9 cellular contexts compared by ENCODE assay signal in genomic region chr11:46649180-46649738, GRCh38. TPM values are rescaled to one million over a fixed set of nuclear protein-coding genes. Genes with fewer than 3 reads are reported as not detected.
A peak's percentile ranks its signal among the peaks of the same experiment; 100 is the strongest.
DNase-seq lines count a peak whose midpoint lies in the region; ATAC-seq and TF ChIP-seq lines count a peak whose summit lies in the region.
"Had no signal": no experiment of that assay in that cellular context is flagged by ENCODE, and none has a peak within 500 bp of the region (broad histone marks: within the 10 kb centered on the region; RNA-seq: fewer than 3 reads in every experiment).

No MANE protein-coding gene starts in this region.

- H3K4me2 ChIP-seq in skeletal muscle satellite cell (ENCODE audit: low read length) = peak overlapping the region; percentile 64

- TF ChIP-seq CTCF in GM13977 (IDR thresholded peaks at IDR 0.05; ENCODE audit: extremely low read depth, insufficient read depth, missing control alignments) (no peak), natural killer cell (IDR thresholded peaks at IDR 0.05) (no peak)

- H3K27me3 ChIP-seq in skeletal muscle satellite cell (ENCODE audit: control insufficient read depth, insufficient read depth, low read length) = no peaks in the 10 kb centered on the region

- H3K9me3 Mint-ChIP-seq in natural killer cell = no peaks in the 10 kb centered on the region
- H3K9me3 Mint-ChIP-seq: T-helper 1 cell treated with Interleukin-12 subunit alpha and Interleukin-12 subunit beta and Interleukin-4 antibody, amounts not matched to agents 30 μg/mL and 1 μg/mL, for 36 hours had no signal

- no peaks in the 10 kb centered on the region for H3K27me3 Mint-ChIP-seq in natural killer cell (ENCODE audit: low read depth in 2 of 2)

- intact Hi-C loops in natural killer cell (cut with micrococcal nuclease) = no loop called here

- in situ Hi-C loops in GM13977 (cut with MboI; ENCODE audit: low pct_unique_long_range_greater_than_20kb, low sequenced_read_pairs, unreplicated experiment) = no loop called here

- peaks cover 23% of the 10 kb centered on the region for H3K36me3 Mint-ChIP-seq in natural killer cell

- peaks cover 30% of the 10 kb centered on the region for H3K4me1 ChIP-seq in skeletal muscle satellite cell (ENCODE audit: control insufficient read depth, insufficient read depth, low read length)

- no peak for ATAC-seq in HG02610 (IDR thresholded peaks at IDR 0.05; ENCODE audit: unreplicated experiment)
- ATAC-seq in natural killer cell = no peak

- H3K9ac ChIP-seq in skeletal muscle satellite cell (ENCODE audit: low read depth, low read length) = peak overlapping the region; percentile 75

- DNase-seq in HS-27A (ENCODE audit: low read depth) (peak; percentile 95), astrocyte of the hippocampus (ENCODE audit: low read depth, low spot score) (peak; percentile 94), inferior parietal cortex (ENCODE audit: extremely low spot score) (peak; percentile 85), GM13977 (ENCODE audit: low spot score) (no peak), GOT3 (lab: John Stamatoyannopoulos, UW) (no peak), natural killer cell (no peak)

- H3K9me3 ChIP-seq in skeletal muscle satellite cell (replicated peaks; ENCODE audit: low read length) = no peaks in the 10 kb centered on the region

- no peaks in the 10 kb centered on the region for H3K4me1 Mint-ChIP-seq in natural killer cell

- no peak overlapping the region for H3K4me3 Mint-ChIP-seq in natural killer cell
- H3K4me3 Mint-ChIP-seq: T-helper 1 cell treated with Interleukin-12 subunit alpha and Interleukin-12 subunit beta and Interleukin-4 antibody, amounts not matched to agents 30 μg/mL and 1 μg/mL, for 36 hours had no signal

- H3K36me3 ChIP-seq in skeletal muscle satellite cell (ENCODE audit: insufficient read depth, low read length) = peaks cover 28% of the 10 kb centered on the region

- peak overlapping the region; percentile 11 for H3K4me3 ChIP-seq in skeletal muscle satellite cell (ENCODE audit: low read length)

- H3K27ac Mint-ChIP-seq in natural killer cell = no peak overlapping the region
- H3K27ac Mint-ChIP-seq: T-helper 1 cell treated with Interleukin-12 subunit alpha and Interleukin-12 subunit beta and Interleukin-4 antibody, amounts not matched to agents 30 μg/mL and 1 μg/mL, for 36 hours had no signal

RNA-seq across cellular contexts. Expression of gene ATG13, which starts 31.9 kb away (rescaled TPM):
- total RNA-seq in skeletal muscle satellite cell (2012; rRNA removed) = 33.0 and 46.1 TPM in 2 replicates
- total RNA-seq in natural killer cell = 100 to 1,000 TPM; 125 to 137 (median 132) TPM

RNA-seq across cellular contexts. Expression of gene HARBI1, which starts 32.2 kb away (rescaled TPM):
- total RNA-seq in skeletal muscle satellite cell (2012; rRNA removed) = 2.3 and 5.7 TPM in 2 replicates
- total RNA-seq in natural killer cell = 10 to 100 TPM in 2 of 3 donors, 1 to 10 TPM in 1; 9.9 to 16.8 (median 12.7) TPM

RNA-seq across cellular contexts. Expression of gene ARHGAP1, which starts 51.2 kb away (rescaled TPM):
- total RNA-seq in skeletal muscle satellite cell (2012; rRNA removed) = 36.8 and 39.5 TPM in 2 replicates
- 100 to 1,000 TPM in 2 of 3 donors, 10 to 100 TPM in 1; 89.8 to 111 (median 102) TPM for total RNA-seq in natural killer cell

RNA-seq across cellular contexts. Expression of gene ZNF408, which starts 51.6 kb away (rescaled TPM):
- total RNA-seq in skeletal muscle satellite cell (2012; rRNA removed) = 11.2 and 12.7 TPM in 2 replicates
- total RNA-seq in natural killer cell = 10 to 100 TPM in 1 of 3 donors, 1 to 10 TPM in 2; 9.1 to 19.0 (median 9.6) TPM

RNA-seq across cellular contexts. Expression of gene AMBRA1, which starts 55.4 kb away (rescaled TPM):
- total RNA-seq in skeletal muscle satellite cell (2012; rRNA removed) = 17.3 and 17.7 TPM in 2 replicates
- total RNA-seq in natural killer cell = 10 to 100 TPM; 41.3 to 52.7 (median 46.2) TPM

Comparison
In these comparisons a context has a peak if more than half of its experiments do, and no peak if none do; other contexts are left out.
1. DNase-seq: peak in HS-27A (single experiment), astrocyte of the hippocampus (single experiment) and inferior parietal cortex (single experiment); none in GM13977 (single experiment), GOT3 (single experiment) and natural killer cell (single experiment).